Comparison of ENCODE assay signal across 9 cellular contexts in the genomic region with DNA sequence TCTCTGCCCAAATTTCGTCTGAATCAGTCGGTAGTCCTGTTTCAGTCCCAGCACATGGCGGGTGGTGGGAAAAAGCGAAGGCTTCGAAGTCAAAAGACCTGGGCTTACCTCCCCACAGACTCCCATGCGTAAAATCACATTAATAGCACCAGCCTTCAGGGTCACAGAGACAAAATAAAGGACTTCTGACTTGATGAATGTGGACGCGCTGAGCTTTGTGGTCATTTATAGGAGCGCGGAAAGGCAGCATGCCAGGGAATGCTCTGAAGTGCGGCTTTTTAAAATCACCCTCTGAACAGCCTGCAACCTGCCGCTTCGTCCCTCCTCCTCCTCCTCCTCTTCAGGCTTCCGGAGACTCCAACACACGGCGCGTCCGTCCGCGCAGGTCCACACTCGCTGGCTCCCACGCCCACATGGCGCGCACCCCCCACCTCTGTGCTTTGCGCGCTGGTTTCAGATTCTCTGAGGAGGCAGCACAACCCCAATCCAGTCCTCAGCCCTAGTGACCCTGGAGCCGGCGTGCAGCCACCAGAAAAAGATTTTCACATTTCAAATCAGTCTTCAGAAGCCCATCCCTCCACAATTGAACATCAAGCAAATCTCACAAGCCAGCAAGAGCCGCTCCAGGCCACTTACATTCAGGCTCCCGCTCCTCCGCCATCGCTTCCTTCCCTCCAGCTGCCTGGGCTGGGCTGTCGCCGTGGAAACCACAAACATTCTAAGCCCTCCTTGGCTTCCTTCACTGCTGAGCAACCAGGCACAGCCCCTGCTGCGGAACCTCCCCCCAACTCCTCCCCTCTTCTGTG. TPM values are rescaled to one million over a fixed set of nuclear protein-coding genes. Genes with fewer than 3 reads are reported as not detected.
A peak's percentile ranks its signal among the peaks of the same experiment; 100 is the strongest.
DNase-seq lines count a peak whose midpoint lies in the region; ATAC-seq and TF ChIP-seq lines count a peak whose summit lies in the region.
"Had no signal": no experiment of that assay in that cellular context is flagged by ENCODE, and none has a peak within 500 bp of the region (broad histone marks: within the 10 kb centered on the region; RNA-seq: fewer than 3 reads in every experiment).

C6orf118 (minus strand) TSS at position 680 of the 806 bp plus-strand sequence; CDS start at position 661, 19 bp downstream.

- CTCF ChIA-PET in activated CD4-positive, alpha-beta T cell treated with anti-CD3 and anti-CD28 coated beads for 36 hours (lab: Charles Lee): no interaction called here

- TF ChIP-seq CTCF in fibroblast of pulmonary artery (IDR thresholded peaks at IDR 0.05; ENCODE audit: low read length, missing control alignments) (no peak), nephron (IDR thresholded peaks at IDR 0.05; ENCODE audit: unreplicated experiment in 3 of 3) (no peak)

- no peak for ATAC-seq in activated CD4-positive, alpha-beta T cell treated with anti-CD3 and anti-CD28 coated beads for 36 hours
- ATAC-seq in GM18867 (IDR thresholded peaks at IDR 0.05; ENCODE audit: unreplicated experiment) (no peak), GM21515 (IDR thresholded peaks at IDR 0.05; ENCODE audit: unreplicated experiment) (no peak)

- H3K27ac Mint-ChIP-seq in activated CD4-positive, alpha-beta T cell treated with anti-CD3 and anti-CD28 coated beads for 36 hours: no peak within 1 kb of the TSS
- H3K27ac Mint-ChIP-seq in activated CD4-positive, alpha-beta T cell treated with anti-CD3 and anti-CD28 coated beads, Interleukin-2, amount 10 ng/mL, durations not matched to agents 24 days and 14 days: no peak within 1 kb of the TSS
- peak within 1 kb of the TSS; percentile 15 to 86 (median 42) for H3K27ac Mint-ChIP-seq in nephron

- H3K4me3 Mint-ChIP-seq in activated CD4-positive, alpha-beta T cell treated with anti-CD3 and anti-CD28 coated beads for 36 hours: no peak within 1 kb of the TSS
- H3K4me3 Mint-ChIP-seq in activated CD4-positive, alpha-beta T cell treated with anti-CD3 and anti-CD28 coated beads, Interleukin-2, amount 10 ng/mL, durations not matched to agents 24 days and 14 days: no peak within 1 kb of the TSS
- H3K4me3 Mint-ChIP-seq in nephron: peak within 1 kb of the TSS; percentile 85 to 86 (median 86)

- H3K4me3 ChIP-seq in fibroblast of pulmonary artery (replicated peaks; ENCODE audit: low read depth, low read length): peak within 1 kb of the TSS; percentile 65

- POLR2A ChIA-PET in activated CD4-positive, alpha-beta T cell treated with anti-CD3 and anti-CD28 coated beads for 36 hours (lab: Charles Lee): no interaction called here

- DNase-seq in activated CD4-positive, alpha-beta T cell treated with anti-CD3 and anti-CD28 coated beads for 36 hours: peak; percentile 9
- DNase-seq in activated CD4-positive, alpha-beta T cell treated with anti-CD3 and anti-CD28 coated beads, Interleukin-2, amount 10 ng/mL, durations not matched to agents 24 days and 14 days: no peak
- DNase-seq in SK-MEL-5 (ENCODE audit: low read depth, low spot score) (peak; percentile 47), fibroblast of pulmonary artery (ENCODE audit: low read depth) (peak; percentile 83), NCI-H446 treated with DMSO at 0.1 percent for 48 hours (lab: John Stamatoyannopoulos, UW) (no peak)

- no peaks in the 10 kb centered on the region for H3K36me3 Mint-ChIP-seq in activated CD4-positive, alpha-beta T cell treated with anti-CD3 and anti-CD28 coated beads for 36 hours (ENCODE audit: low read depth)
- no peaks in the 10 kb centered on the region for H3K36me3 Mint-ChIP-seq in activated CD4-positive, alpha-beta T cell treated with anti-CD3 and anti-CD28 coated beads, Interleukin-2, amount 10 ng/mL, durations not matched to agents 24 days and 14 days (ENCODE audit: low read depth)
- no peaks in the 10 kb centered on the region for H3K36me3 Mint-ChIP-seq in nephron (ENCODE audit: low read depth)

- H3K27me3 Mint-ChIP-seq in activated CD4-positive, alpha-beta T cell treated with anti-CD3 and anti-CD28 coated beads for 36 hours: no peaks in the 10 kb centered on the region
- H3K27me3 Mint-ChIP-seq in activated CD4-positive, alpha-beta T cell treated with anti-CD3 and anti-CD28 coated beads, Interleukin-2, amount 10 ng/mL, durations not matched to agents 24 days and 14 days: peaks cover 3% of the 10 kb centered on the region
- H3K27me3 Mint-ChIP-seq in nephron (ENCODE audit: low read depth): peaks cover 27% of the 10 kb centered on the region

- H3K9me3 Mint-ChIP-seq in activated CD4-positive, alpha-beta T cell treated with anti-CD3 and anti-CD28 coated beads for 36 hours (ENCODE audit: low read depth): no peaks in the 10 kb centered on the region
- no peaks in the 10 kb centered on the region for H3K9me3 Mint-ChIP-seq in activated CD4-positive, alpha-beta T cell treated with anti-CD3 and anti-CD28 coated beads, Interleukin-2, amount 10 ng/mL, durations not matched to agents 24 days and 14 days
- H3K9me3 Mint-ChIP-seq in nephron: no peaks in the 10 kb centered on the region

- in situ Hi-C loops in SK-MEL-5 (cut with HindIII; ENCODE audit: low pct_unique_long_range_greater_than_20kb, low sequenced_read_pairs): no loop called here

- H3K4me1 Mint-ChIP-seq in activated CD4-positive, alpha-beta T cell treated with anti-CD3 and anti-CD28 coated beads for 36 hours: peaks cover 6% of the 10 kb centered on the region
- peaks cover 2% of the 10 kb centered on the region for H3K4me1 Mint-ChIP-seq in activated CD4-positive, alpha-beta T cell treated with anti-CD3 and anti-CD28 coated beads, Interleukin-2, amount 10 ng/mL, durations not matched to agents 24 days and 14 days
- H3K4me1 Mint-ChIP-seq in nephron: peaks cover 5% of the 10 kb centered on the region

- intact Hi-C loops in activated CD4-positive, alpha-beta T cell treated with anti-CD3 and anti-CD28 coated beads for 36 hours (cut with DNase I, micrococcal nuclease): no loop called here
- intact Hi-C loops in activated CD4-positive, alpha-beta T cell treated with anti-CD3 and anti-CD28 coated beads, Interleukin-2, amount 10 ng/mL, durations not matched to agents 24 days and 14 days (cut with micrococcal nuclease): no loop called here

RNA-seq across cellular contexts. Expression of gene C6orf118, which starts in this region (rescaled TPM):
- not detected for total RNA-seq in activated CD4-positive, alpha-beta T cell treated with anti-CD3 and anti-CD28 coated beads for 36 hours
- not detected in 2 replicates for total RNA-seq in activated CD4-positive, alpha-beta T cell treated with anti-CD3 and anti-CD28 coated beads, Interleukin-2, amount 10 ng/mL, durations not matched to agents 24 days and 14 days
- total RNA-seq in SK-MEL-5 (2014; rRNA removed; shearing (Covaris generic)): not detected in 2 replicates
- not detected in 2 replicates for polyA plus RNA-seq in SK-MEL-5 (2015; cell fraction: cytosol; rRNA removed)
- not detected in 2 replicates for polyA plus RNA-seq in SK-MEL-5 (2015; cell fraction: nucleus; rRNA removed)
- polyA plus RNA-seq: AG04450 had no signal

Comparison
In these comparisons a context has a peak if more than half of its experiments do, and no peak if none do; other contexts are left out.
1. Peak in DNase-seq in activated CD4-positive, alpha-beta T cell treated with anti-CD3 and anti-CD28 coated beads for 36 hours; RNA of the gene not detected or under 1 TPM.
2. Peak in DNase-seq in SK-MEL-5; RNA of the gene not detected or under 1 TPM.
3. H3K27ac Mint-ChIP-seq: peak in nephron (3 of 3); none in activated CD4-positive, alpha-beta T cell treated with anti-CD3 and anti-CD28 coated beads for 36 hours (single experiment) and activated CD4-positive, alpha-beta T cell treated with anti-CD3 and anti-CD28 coated beads, Interleukin-2, amount 10 ng/mL, durations not matched to agents 24 days and 14 days (single experiment).
4. H3K4me3 Mint-ChIP-seq: peak in nephron (3 of 3); none in activated CD4-positive, alpha-beta T cell treated with anti-CD3 and anti-CD28 coated beads for 36 hours (single experiment) and activated CD4-positive, alpha-beta T cell treated with anti-CD3 and anti-CD28 coated beads, Interleukin-2, amount 10 ng/mL, durations not matched to agents 24 days and 14 days (single experiment).